Comparison of ENCODE assay signal across 27 cellular contexts in the genomic region with DNA sequence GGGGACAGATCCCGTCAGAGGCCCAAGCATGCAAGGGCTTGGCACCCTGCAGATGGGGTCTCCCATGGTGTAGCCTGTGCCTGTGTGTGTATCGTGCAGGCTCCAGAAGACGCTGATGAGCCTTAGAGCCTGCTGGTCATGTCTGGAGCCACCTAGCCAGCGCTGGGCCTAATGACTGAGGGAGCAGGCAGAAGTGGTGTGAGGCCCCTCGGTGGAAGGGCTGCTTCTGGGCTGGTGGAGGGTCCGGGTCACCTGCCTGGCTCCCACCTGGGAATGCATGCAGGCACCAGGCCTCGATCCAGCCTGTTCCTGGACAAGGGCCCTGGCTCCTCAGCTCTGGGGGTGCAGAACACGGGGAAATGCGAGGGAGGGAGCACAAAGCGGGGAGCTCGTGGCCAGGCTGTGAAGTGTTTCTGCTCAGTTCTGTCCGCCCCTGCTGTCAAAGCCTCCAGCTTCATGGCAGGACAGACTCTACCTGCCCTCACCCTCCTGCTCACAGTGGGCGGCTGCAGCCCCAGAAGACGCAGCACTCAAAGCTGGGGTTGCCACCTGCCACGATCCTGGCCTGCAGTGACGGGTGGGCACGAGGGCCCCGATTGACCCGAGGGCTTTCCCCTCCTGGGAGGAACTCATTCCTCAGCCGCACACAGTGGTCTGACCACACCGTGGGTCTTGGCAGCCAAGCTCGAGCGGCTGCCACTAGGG. TPM values are rescaled to one million over a fixed set of nuclear protein-coding genes. Genes with fewer than 3 reads are reported as not detected.
DNase-seq lines count a peak whose midpoint lies in the region; ATAC-seq and TF ChIP-seq lines count a peak whose summit lies in the region.
"Had no signal": no experiment of that assay in that cellular context is flagged by ENCODE, and none has a peak within 500 bp of the region (broad histone marks: within the 10 kb centered on the region; RNA-seq: fewer than 3 reads in every experiment).

No MANE protein-coding gene starts in this region.

- no peak overlapping the region for H3K4me2 ChIP-seq in OCI-LY7 (ENCODE audit: low read length)

- no peak overlapping the region for H2AFZ ChIP-seq in OCI-LY7 (ENCODE audit: low read length)

- no peak for TF ChIP-seq CTCF in OCI-LY7 (conservative IDR thresholded peaks at IDR 0.05; ENCODE audit: low read length)

- peaks cover 6 to 8% of the 10 kb centered on the region in 2 donors for H3K9me3 Mint-ChIP-seq in stimulated activated naive CD8-positive, alpha-beta T cell treated with anti-CD3 and anti-CD28 coated beads, Interleukin-15, amount 100 ng/mL, for 72 hours
- H3K9me3 Mint-ChIP-seq in natural killer cell treated with Interleukin-12 subunit alpha and Interleukin-12 subunit beta and Interleukin-15 and Interleukin-18, amount 100 ng/mL, for 72 hours, result peaks cover 5% of the 10 kb centered on the region

- peaks cover 21% of the 10 kb centered on the region for H3K36me3 ChIP-seq in OCI-LY7 (ENCODE audit: insufficient read depth, low read length)
- H3K36me3 ChIP-seq: prostate gland had no signal

- no peak overlapping the region for H3K4me3 Mint-ChIP-seq in stimulated activated naive CD8-positive, alpha-beta T cell treated with anti-CD3 and anti-CD28 coated beads, Interleukin-15, amount 100 ng/mL, for 72 hours
- no peak overlapping the region for H3K4me3 Mint-ChIP-seq in natural killer cell treated with Interleukin-12 subunit alpha and Interleukin-12 subunit beta and Interleukin-15 and Interleukin-18, amount 100 ng/mL, for 72 hours
- H3K4me3 Mint-ChIP-seq: activated CD8-positive, alpha-beta memory T cell treated with anti-CD3 and anti-CD28 coated beads, Interleukin-2, amount 10 ng/mL, durations not matched to agents 7 days and 5 days; activated naive CD8-positive, alpha-beta T cell treated with anti-CD3 and anti-CD28 coated beads for 36 hours; activated T-helper 1 cell treated with anti-CD3 and anti-CD28 coated beads, Interleukin-12 subunit alpha, Interleukin-12 subunit beta, Interleukin-2, Interleukin-4 antibody, amounts not matched to agents 30 ng/mL and 10 ng/mL and 1 ng/mL, durations not matched to agents 14 hours and 24 hours and 36 hours; mesothelial cell of epicardium; naive thymus-derived CD8-positive, alpha-beta T cell had no signal

- H3K79me2 ChIP-seq in OCI-LY7 (ENCODE audit: insufficient read depth, low read depth, low read length), result no peaks in the 10 kb centered on the region

- CTCF ChIA-PET in OCI-LY7 (lab: Charles Lee; ENCODE audit: unreplicated experiment), result no interaction called here

- no peak for ATAC-seq in stimulated activated naive CD8-positive, alpha-beta T cell treated with anti-CD3 and anti-CD28 coated beads, Interleukin-15, Interleukin-2, amounts not matched to agents 100 U/mL and 50 U/mL, for 24 hours
- ATAC-seq in stimulated activated naive CD8-positive, alpha-beta T cell treated with anti-CD3 and anti-CD28 coated beads, Interleukin-15, amount 100 ng/mL, for 72 hours, result no peak
- ATAC-seq in natural killer cell treated with Interleukin-12 subunit alpha and Interleukin-12 subunit beta and Interleukin-15 and Interleukin-18, amount 100 ng/mL, for 72 hours, result no peak
- ATAC-seq: activated CD8-positive, alpha-beta memory T cell treated with anti-CD3 and anti-CD28 coated beads, Interleukin-2, amount 10 ng/mL, durations not matched to agents 7 days and 5 days; HCT116; naive thymus-derived CD8-positive, alpha-beta T cell; SK-N-SH treated with all-trans-retinoic acid at 6 μM for 48 hours had no signal

- H4K20me1 ChIP-seq in OCI-LY7 (ENCODE audit: insufficient read depth, low read length), result no peaks in the 10 kb centered on the region

- BruUV-seq in OCI-LY7 (replicated peaks; lab: Mats Ljungman, UMichigan), result no TSS peak

- H3K4me1 Mint-ChIP-seq in stimulated activated naive CD8-positive, alpha-beta T cell treated with anti-CD3 and anti-CD28 coated beads, Interleukin-15, amount 100 ng/mL, for 72 hours, result no peaks in the 10 kb centered on the region
- H3K4me1 Mint-ChIP-seq in natural killer cell treated with Interleukin-12 subunit alpha and Interleukin-12 subunit beta and Interleukin-15 and Interleukin-18, amount 100 ng/mL, for 72 hours (ENCODE audit: low read depth in 2 of 2), result peaks cover 25 to 35% of the 10 kb centered on the region in 2 donors

- peak; percentile 1 for DNase-seq in stimulated activated naive CD8-positive, alpha-beta T cell treated with anti-CD3 and anti-CD28 coated beads, Interleukin-15, Interleukin-2, amounts not matched to agents 100 U/mL and 50 U/mL, for 24 hours
- DNase-seq in stimulated activated naive CD8-positive, alpha-beta T cell treated with anti-CD3 and anti-CD28 coated beads, Interleukin-15, amount 100 ng/mL, for 72 hours, result no peak
- DNase-seq in ecto neural progenitor cell (ENCODE audit: low spot score) (peak; percentile 40), NCI-H524 treated with DMSO at 0.1 percent for 48 hours (lab: John Stamatoyannopoulos, UW) (no peak), NCI-H526 (lab: John Stamatoyannopoulos, UW) (no peak), mucosa of gallbladder (ENCODE audit: low spot score) (no peak), OCI-LY7 (ENCODE audit: low spot score) (no peak)
- DNase-seq in natural killer cell treated with Interleukin-12 subunit alpha and Interleukin-12 subunit beta and Interleukin-15 and Interleukin-18, amount 100 ng/mL, for 72 hours (ENCODE audit: low spot score), result peak; percentile 54
- DNase-seq: activated CD4-positive, alpha-beta T cell treated with anti-CD3 and anti-CD28 coated beads, Interleukin-2, amount 50 U/mL, for 1 hour; activated CD8-positive, alpha-beta memory T cell treated with anti-CD3 and anti-CD28 coated beads, Interleukin-2, amount 10 ng/mL, durations not matched to agents 7 days and 5 days; activated naive CD8-positive, alpha-beta T cell treated with anti-CD3 and anti-CD28 coated beads for 36 hours; cerebellar nuclear complex; effector CD8-positive, alpha-beta T cell; erythroblast; heart right ventricle; NCI-H1048; NCI-H187 treated with DMSO at 0.1 percent for 48 hours; NCI-H748 treated with DMSO at 0.1 percent for 48 hours; small intestine; stimulated activated CD4-positive, alpha-beta T cell treated with anti-CD3 and anti-CD28 coated beads, Interleukin-1b, Interleukin-23, amount 100 ng/mL, for 48 hours; T-helper 2 cell had no signal

- no peaks in the 10 kb centered on the region for H3K9me2 ChIP-seq in OCI-LY7 (ENCODE audit: insufficient read depth, low read length)

- H3K4me1 ChIP-seq in OCI-LY7 (ENCODE audit: insufficient read depth, low read length, poor library complexity, severe bottlenecking), result no peaks in the 10 kb centered on the region

- no peak overlapping the region for H3K4me3 ChIP-seq in OCI-LY7 (ENCODE audit: low read depth, low read length, poor library complexity, severe bottlenecking)
- H3K4me3 ChIP-seq: heart right ventricle, prostate gland had no signal

- intact Hi-C loops in OCI-LY7 (cut with micrococcal nuclease; ENCODE audit: unreplicated experiment), result no loop called here

- no peaks in the 10 kb centered on the region for H3K27me3 Mint-ChIP-seq in stimulated activated naive CD8-positive, alpha-beta T cell treated with anti-CD3 and anti-CD28 coated beads, Interleukin-15, amount 100 ng/mL, for 72 hours
- H3K27me3 Mint-ChIP-seq in natural killer cell treated with Interleukin-12 subunit alpha and Interleukin-12 subunit beta and Interleukin-15 and Interleukin-18, amount 100 ng/mL, for 72 hours, result no peaks in the 10 kb centered on the region
- H3K27me3 Mint-ChIP-seq: activated CD8-positive, alpha-beta memory T cell treated with anti-CD3 and anti-CD28 coated beads, Interleukin-2, amount 10 ng/mL, durations not matched to agents 7 days and 5 days; activated naive CD8-positive, alpha-beta T cell treated with anti-CD3 and anti-CD28 coated beads for 36 hours; naive thymus-derived CD8-positive, alpha-beta T cell had no signal

- POLR2A ChIA-PET in OCI-LY7 (lab: Charles Lee), result no interaction called here

- H3K9me3 ChIP-seq in OCI-LY7 (ENCODE audit: low read length), result peaks cover 10% of the 10 kb centered on the region; the same call in 1 of the 2 replicates
- H3K9me3 ChIP-seq: prostate gland had no signal

- H3K36me3 Mint-ChIP-seq in natural killer cell treated with Interleukin-12 subunit alpha and Interleukin-12 subunit beta and Interleukin-15 and Interleukin-18, amount 100 ng/mL, for 72 hours, result peaks cover 6% of the 10 kb centered on the region

- peak overlapping the region in 1 of 2 donors; percentile 54 for H3K27ac Mint-ChIP-seq in stimulated activated naive CD8-positive, alpha-beta T cell treated with anti-CD3 and anti-CD28 coated beads, Interleukin-15, amount 100 ng/mL, for 72 hours
- H3K27ac Mint-ChIP-seq in natural killer cell treated with Interleukin-12 subunit alpha and Interleukin-12 subunit beta and Interleukin-15 and Interleukin-18, amount 100 ng/mL, for 72 hours, result no peak overlapping the region
- H3K27ac Mint-ChIP-seq: activated CD8-positive, alpha-beta memory T cell treated with anti-CD3 and anti-CD28 coated beads, Interleukin-2, amount 10 ng/mL, durations not matched to agents 7 days and 5 days; activated naive CD8-positive, alpha-beta T cell treated with anti-CD3 and anti-CD28 coated beads for 36 hours; activated T-helper 1 cell treated with anti-CD3 and anti-CD28 coated beads, Interleukin-12 subunit alpha, Interleukin-12 subunit beta, Interleukin-2, Interleukin-4 antibody, amounts not matched to agents 30 ng/mL and 10 ng/mL and 1 ng/mL, durations not matched to agents 14 hours and 24 hours and 36 hours; mesothelial cell of epicardium had no signal

- no peak overlapping the region for H3K27ac ChIP-seq in OCI-LY7 (ENCODE audit: low read depth, low read length, poor library complexity, severe bottlenecking)
- H3K27ac ChIP-seq: heart right ventricle, prostate gland had no signal

RNA-seq across cellular contexts. Expression of gene HS6ST1, which starts 47.3 kb away (rescaled TPM):
- total RNA-seq in natural killer cell treated with Interleukin-12 subunit alpha and Interleukin-12 subunit beta and Interleukin-15 and Interleukin-18, amount 100 ng/mL, for 72 hours, result 10 to 100 TPM; 17.5 to 25.5 TPM
- total RNA-seq in mucosa of gallbladder, result 90.1 TPM
- total RNA-seq in OCI-LY7 (2014; rRNA removed; shearing (Covaris generic)), result 12.0 and 17.6 TPM in 2 replicates
- 13.4 and 13.6 TPM in 2 replicates for total RNA-seq in OCI-LY7 (2022)

Comparison
In these comparisons a context has a peak if more than half of its experiments do, and no peak if none do; other contexts are left out.
1. DNase-seq: peak in stimulated activated naive CD8-positive, alpha-beta T cell treated with anti-CD3 and anti-CD28 coated beads, Interleukin-15, Interleukin-2, amounts not matched to agents 100 U/mL and 50 U/mL, for 24 hours (single experiment), ecto neural progenitor cell (single experiment) and natural killer cell treated with Interleukin-12 subunit alpha and Interleukin-12 subunit beta and Interleukin-15 and Interleukin-18, amount 100 ng/mL, for 72 hours (single experiment); none in stimulated activated naive CD8-positive, alpha-beta T cell treated with anti-CD3 and anti-CD28 coated beads, Interleukin-15, amount 100 ng/mL, for 72 hours (0 of 2), NCI-H524 treated with DMSO at 0.1 percent for 48 hours (single experiment), NCI-H526 (0 of 2), mucosa of gallbladder (single experiment) and OCI-LY7 (single experiment).